ENCODE assay signal across 8 cellular contexts in the genomic region with DNA sequence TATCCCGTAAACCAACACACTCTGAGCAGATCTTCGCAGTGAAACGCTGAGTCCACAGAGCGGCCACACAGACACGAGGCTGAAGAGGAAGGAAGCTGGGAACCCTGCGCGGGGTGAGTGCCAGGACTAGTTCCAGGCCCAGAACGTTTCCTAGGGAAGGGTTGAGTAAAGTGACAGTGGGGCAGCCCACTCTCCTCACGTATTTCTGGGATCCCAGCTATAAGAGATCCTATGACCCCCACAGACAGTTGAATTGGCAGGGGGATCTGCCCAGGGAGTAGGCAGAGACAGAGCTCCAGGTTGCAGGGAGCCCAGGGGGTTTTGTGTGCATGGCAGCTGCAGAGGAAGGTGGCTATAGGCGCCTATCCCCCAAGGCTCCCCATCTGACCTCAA. TPM values are rescaled to one million over a fixed set of nuclear protein-coding genes. Genes with fewer than 3 reads are reported as not detected.
DNase-seq lines count a peak whose midpoint lies in the region; ATAC-seq, FAIRE-seq and TF ChIP-seq lines count a peak whose summit lies in the region.

No MANE protein-coding gene starts in this region.

- TF ChIP-seq CTCF in A549 (IDR thresholded peaks at IDR 0.05) (no peak), GM12864 (IDR thresholded peaks at IDR 0.05; ENCODE audit: low read depth, low read length, missing control alignments) (no peak), right lobe of liver (IDR thresholded peaks at IDR 0.05) (no peak)

- peaks cover 6% of the 10 kb centered on the region for H3K36me3 Mint-ChIP-seq in dendritic cell treated with granulocyte-macrophage colony-stimulating factor and Interleukin-4, amounts not matched to agents 40 ng/mL and 50 ng/mL, for 4 days (ENCODE audit: low read depth)

- peaks cover 61% of the 10 kb centered on the region for H3K4me1 Mint-ChIP-seq in dendritic cell treated with granulocyte-macrophage colony-stimulating factor and Interleukin-4, amounts not matched to agents 40 ng/mL and 50 ng/mL, for 4 days (ENCODE audit: low read depth)

- POLR2A ChIA-PET in A549 (lab: Yijun Ruan, JAX) (interaction anchor here (0.6 to 2.1 kb wide), 8 partner anchors 10 to 182 kb away, joined by 3 to 19 read pairs (median 5); a partner anchor contains a TSS), HEK293T (lab: Yijun Ruan, JAX) (interaction anchor here (0.6 to 1.6 kb wide), 15 partner anchors 8 to 291 kb away, joined by 3 to 10 read pairs (median 3); a partner anchor contains a TSS)

- H3K4me3 ChIP-seq in A549 (peak overlapping the region; percentile 62), GM12864 (ENCODE audit: low read depth, low read length) (peak overlapping the region; percentile 85), right lobe of liver (peak overlapping the region; percentile 60 to 82 (median 66)), stomach smooth muscle (ENCODE audit: low read length in 2 of 2) (peak overlapping the region; percentile 81 to 95)

- CTCF ChIA-PET in A549 (lab: Yijun Ruan, JAX): interaction anchor here (0.6 to 2.8 kb wide), 16 partner anchors 8 to 295 kb away, joined by 3 to 14 read pairs (median 4); no protein-coding TSS in a partner anchor
- CTCF ChIA-PET in HEK293T (lab: Yijun Ruan, JAX): interaction anchor here (0.6 to 1.2 kb wide), 6 partner anchors 10 to 361 kb away, joined by 3 to 9 read pairs (median 4); a partner anchor contains a TSS

- peak overlapping the region; percentile 83 for H3K4me3 Mint-ChIP-seq in dendritic cell treated with granulocyte-macrophage colony-stimulating factor and Interleukin-4, amounts not matched to agents 40 ng/mL and 50 ng/mL, for 4 days

- DNase-seq in A549 (ENCODE audit: low read depth in 1 of 2, low spot score in 1 of 2): no peak
- DNase-seq in GM12864 (ENCODE audit: low read depth): no peak
- DNase-seq in RPMI8226: peak; percentile 62
- peak; percentile 72 to 81 (median 79) for DNase-seq in right lobe of liver
- DNase-seq in HEK293T (ENCODE audit: extremely low spot score): no peak

- no peak for TF ChIP-seq EP300 in A549 (IDR thresholded peaks at IDR 0.05)

- TF ChIP-seq RAD21 in A549 (conservative IDR thresholded peaks at IDR 0.05 in 1 of 2, IDR thresholded peaks at IDR 0.05 in 1 of 2): no peak

- H3K4me1 ChIP-seq in A549: 0 out of 3 replicates have a peak, but pooled peaks cover 2% of the 10 kb centered on the region
- peaks cover 0 to 16% (median 3%) of the 10 kb centered on the region in 4 donors for H3K4me1 ChIP-seq in right lobe of liver
- peaks cover 7% of the 10 kb centered on the region for H3K4me1 ChIP-seq in stomach smooth muscle (ENCODE audit: control insufficient read depth, insufficient read depth, low read length)

- H3K9me3 ChIP-seq in A549 (no peaks in the 10 kb centered on the region), right lobe of liver (no peaks in the 10 kb centered on the region), stomach smooth muscle (ENCODE audit: control insufficient read depth in 2 of 2, low read length in 2 of 2) (no peaks in the 10 kb centered on the region)

- no peaks in the 10 kb centered on the region for H3K27me3 Mint-ChIP-seq in dendritic cell treated with granulocyte-macrophage colony-stimulating factor and Interleukin-4, amounts not matched to agents 40 ng/mL and 50 ng/mL, for 4 days

- peak overlapping the region; percentile 77 to 90 for H3K9ac ChIP-seq in stomach smooth muscle (ENCODE audit: low read length in 2 of 2)

- no peaks in the 10 kb centered on the region for H3K36me3 ChIP-seq in right lobe of liver
- no peaks in the 10 kb centered on the region for H3K36me3 ChIP-seq in stomach smooth muscle (ENCODE audit: control insufficient read depth in 2 of 2, insufficient read depth in 2 of 2, low read length in 2 of 2)

- FAIRE-seq in A549 (lab: Jason Lieb, UNC): no peak

- peak overlapping the region; percentile 82 to 92 for H3K27ac ChIP-seq in A549
- peak overlapping the region; percentile 91 to 93 (median 92) for H3K27ac ChIP-seq in right lobe of liver
- H3K27ac ChIP-seq in stomach smooth muscle (ENCODE audit: low read length): peak overlapping the region; percentile 93

- TF ChIP-seq POLR2A in A549 (IDR thresholded peaks at IDR 0.05; ENCODE audit: low read length) (no peak), right lobe of liver (IDR thresholded peaks at IDR 0.05) (no peak)

- H3K27ac Mint-ChIP-seq in dendritic cell treated with granulocyte-macrophage colony-stimulating factor and Interleukin-4, amounts not matched to agents 40 ng/mL and 50 ng/mL, for 4 days: peak overlapping the region; percentile 99

- no peaks in the 10 kb centered on the region for H3K27me3 ChIP-seq in right lobe of liver
- no peaks in the 10 kb centered on the region for H3K27me3 ChIP-seq in stomach smooth muscle (ENCODE audit: control insufficient read depth in 1 of 2, insufficient read depth in 2 of 2, low read length in 2 of 2)

- ATAC-seq in A549 (peak; percentile 51), HG02884 (IDR thresholded peaks at IDR 0.05; ENCODE audit: unreplicated experiment) (peak; percentile 13), right lobe of liver (peak; percentile 61 to 70 (median 64))

- H3K9me3 Mint-ChIP-seq in dendritic cell treated with granulocyte-macrophage colony-stimulating factor and Interleukin-4, amounts not matched to agents 40 ng/mL and 50 ng/mL, for 4 days: no peaks in the 10 kb centered on the region

- intact Hi-C loops in dendritic cell treated with granulocyte-macrophage colony-stimulating factor and Interleukin-4, amounts not matched to agents 40 ng/mL and 50 ng/mL, for 4 days (cut with micrococcal nuclease): loop anchor here (1.0 to 2.0 kb wide), 3 partner anchors 51 to 215 kb away; a partner anchor contains a TSS
- intact Hi-C loops in right lobe of liver (cut with DNase I): loop anchor here in 1 of 2 donors (10.0 kb wide), 1 partner anchor 175 kb away; no protein-coding TSS in a partner anchor

- 46% methylated on average over 10 of the region's 10 CpGs for WGBS in A549 (ENCODE audit: missing lambda C conversion rate)
- 2% methylated on average over 9 of the region's 10 CpGs for WGBS in right lobe of liver (ENCODE audit: insufficient coverage, low coverage, low lambda C conversion rate, missing lambda C conversion rate)

- H3K4me2 ChIP-seq in A549: peak overlapping the region; percentile 86

TF ChIP-seq in A549, 52 proteins besides CTCF, POLR2A, EP300 and RAD21:
- TF ChIP-seq CBX8 (IDR thresholded peaks at IDR 0.05) (no peak), RFX5 (IDR thresholded peaks at IDR 0.05) (no peak)

TF ChIP-seq in HEK293T, 16 proteins besides CTCF, POLR2A, EP300 and RAD21:
- TF ChIP-seq FOXA1 (IDR thresholded peaks at IDR 0.05): no peak
- TF ChIP-seq ZNF384 (IDR thresholded peaks at IDR 0.05): no peak
- TF ChIP-seq CTBP1 (IDR thresholded peaks at IDR 0.05; ENCODE audit: borderline replicate concordance): no peak

RNA-seq across cellular contexts. Expression of a gene that starts 51.1 kb away (rescaled TPM):
- polyA plus RNA-seq in A549 (2011; rRNA removed) (19.6 and 22.4 TPM in 2 replicates), A549 (2017; fragmentation: RNase III; extraction: RNeasy Plus Mini Kit Qiagen cat#74134 plus additional on column Dnase treatment) (12.5 to 15.0 TPM (median 13.3 TPM) in 3 replicates)
- 5.4 and 9.1 TPM in 2 replicates for polyA plus RNA-seq in A549 (2012; cell fraction: cytosol; rRNA removed)
- 2.3 and 3.5 TPM in 2 replicates for polyA plus RNA-seq in A549 (2012; cell fraction: nucleus; rRNA removed)
- 35.1 and 39.4 TPM in 2 replicates for polyA minus RNA-seq in A549 (2011; rRNA and poly(A)+ RNA removed)
- total RNA-seq in right lobe of liver: 10 to 100 TPM; 11.0 to 16.8 (median 12.9) TPM

Comparison
In these comparisons a context has a peak if more than half of its experiments do, and no peak if none do; other contexts are left out.
1. ATAC-seq: peak in every context shown above with its lines; median percentile 64 in right lobe of liver; 51 in A549; 13 in HG02884.
2. DNase-seq: peak in RPMI8226 (single experiment) and right lobe of liver (3 of 3); none in A549 (0 of 2), GM12864 (single experiment) and HEK293T (single experiment).
3. Peak in every context shown above with its lines, with median percentiles within 50 percentile points of each other: H3K27ac ChIP-seq and H3K4me3 ChIP-seq.